Comparison of ENCODE assay signal across 7 cellular contexts in the genomic region with DNA sequence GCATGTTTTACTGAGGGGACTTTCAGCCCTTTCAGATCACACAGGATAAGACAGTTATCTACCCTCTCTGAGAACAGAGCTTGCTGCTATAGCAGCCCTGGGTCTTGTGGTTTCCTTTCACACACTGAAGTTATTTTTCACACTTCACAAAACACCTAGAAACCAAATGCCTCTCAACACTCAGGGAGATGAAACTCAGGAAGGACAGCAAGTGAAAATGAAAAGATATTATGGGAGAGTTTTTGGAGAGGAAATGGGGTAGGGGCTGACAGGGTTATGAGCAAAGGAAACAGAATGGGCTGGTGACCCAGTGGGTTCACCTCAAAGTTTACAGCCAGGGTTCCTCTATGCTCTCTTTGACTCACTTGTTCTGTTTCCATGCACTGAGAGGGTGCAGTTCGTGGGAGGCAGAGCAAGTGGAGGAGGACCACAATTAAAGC. TPM values are rescaled to one million over a fixed set of nuclear protein-coding genes. Genes with fewer than 3 reads are reported as not detected.
DNase-seq lines count a peak whose midpoint lies in the region; ATAC-seq and TF ChIP-seq lines count a peak whose summit lies in the region.

No MANE protein-coding gene starts in this region.

- no peaks in the 10 kb centered on the region for H3K36me3 Mint-ChIP-seq in osteocyte (ENCODE audit: unreplicated experiment)

- no peaks in the 10 kb centered on the region for H3K4me1 Mint-ChIP-seq in osteocyte (ENCODE audit: unreplicated experiment)

- H3K4me1 ChIP-seq in thymus (ENCODE audit: control insufficient read depth, insufficient read depth, low read length) (peaks cover 35% of the 10 kb centered on the region), suprapubic skin (no peaks in the 10 kb centered on the region)

- H3K9me3 Mint-ChIP-seq in osteocyte (ENCODE audit: unreplicated experiment) = peaks cover 14% of the 10 kb centered on the region

- H3K4me3 ChIP-seq in thymus (ENCODE audit: low read length) = peak overlapping the region; percentile 20
- H3K4me3 ChIP-seq in suprapubic skin = no peak overlapping the region

- H3K27me3 ChIP-seq in thymus (ENCODE audit: control insufficient read depth, insufficient read depth) = no peaks in the 10 kb centered on the region
- H3K27me3 ChIP-seq in suprapubic skin = no peaks in the 10 kb centered on the region

- H3K27ac Mint-ChIP-seq in osteocyte (ENCODE audit: unreplicated experiment) = no peak overlapping the region

- peak; percentile 22 for ATAC-seq in GM19468 (IDR thresholded peaks at IDR 0.05; ENCODE audit: extremely low read depth, unreplicated experiment)
- peak; percentile 60 for ATAC-seq in HG03457 (IDR thresholded peaks at IDR 0.05; ENCODE audit: unreplicated experiment)

- peak; percentile 53 for DNase-seq in activated gamma-delta T cell treated with anti-CD3 and anti-CD28 coated beads, Interleukin-2, amount 50 U/mL, for 16 hours (ENCODE audit: low read depth)
- DNase-seq in suprapubic skin (ENCODE audit: low spot score in 2 of 2) = no peak
- DNase-seq in osteocyte (ENCODE audit: extremely low spot score, unreplicated experiment) = no peak
- DNase-seq in Ammon's horn (ENCODE audit: low spot score) = no peak

- TF ChIP-seq EP300 in suprapubic skin (IDR thresholded peaks at IDR 0.05) = no peak

- H3K36me3 ChIP-seq in thymus (ENCODE audit: control insufficient read depth, insufficient read depth) (no peaks in the 10 kb centered on the region), suprapubic skin (no peaks in the 10 kb centered on the region)

- TF ChIP-seq CTCF in suprapubic skin (IDR thresholded peaks at IDR 0.05) (no peak), osteocyte (IDR thresholded peaks at IDR 0.05) (no peak)

- TF ChIP-seq POLR2A in suprapubic skin (IDR thresholded peaks at IDR 0.05) = no peak

- WGBS in thymus = 0% methylated on average over 1 of the region's 1 CpG
- WGBS in suprapubic skin = 69% methylated on average over 1 of the region's 1 CpG

- H3K27ac ChIP-seq in thymus (ENCODE audit: low read depth) (peak overlapping the region; percentile 86), suprapubic skin (no peak overlapping the region)

- H3K4me3 Mint-ChIP-seq in osteocyte (ENCODE audit: unreplicated experiment) = no peak overlapping the region

- H3K9me3 ChIP-seq in thymus (ENCODE audit: control insufficient read depth) (no peaks in the 10 kb centered on the region), suprapubic skin (no peaks in the 10 kb centered on the region)

- H3K27me3 Mint-ChIP-seq in osteocyte (ENCODE audit: unreplicated experiment) = no peaks in the 10 kb centered on the region

RNA-seq across cellular contexts. Expression of a gene that starts 17.0 kb away (rescaled TPM):
- polyA plus RNA-seq in thymus = 32.5 TPM
- total RNA-seq in suprapubic skin = 1 to 10 TPM; 2.0 to 8.2 (median 2.9) TPM
- total RNA-seq in osteocyte = not detected in 2 replicates

RNA-seq across cellular contexts. Expression of a gene that starts 36.3 kb away (rescaled TPM):
- 20.5 TPM for polyA plus RNA-seq in thymus
- total RNA-seq in suprapubic skin (10 to 100 TPM in 2 of 4 donors, 1 to 10 TPM in 2; 4.1 to 16.8 (median 10.4) TPM), osteocyte (not detected in 2 replicates)

RNA-seq across cellular contexts. Expression of a gene that starts 47.9 kb away (rescaled TPM):
- polyA plus RNA-seq in thymus = 10.7 TPM
- total RNA-seq in suprapubic skin (1 to 10 TPM in 3 of 4 donors, under 1 TPM in 1; 0.38 to 3.9 (median 2.2) TPM), osteocyte (not detected in 2 replicates)
